ENCODE assay signal across 16 cellular contexts in the genomic region with DNA sequence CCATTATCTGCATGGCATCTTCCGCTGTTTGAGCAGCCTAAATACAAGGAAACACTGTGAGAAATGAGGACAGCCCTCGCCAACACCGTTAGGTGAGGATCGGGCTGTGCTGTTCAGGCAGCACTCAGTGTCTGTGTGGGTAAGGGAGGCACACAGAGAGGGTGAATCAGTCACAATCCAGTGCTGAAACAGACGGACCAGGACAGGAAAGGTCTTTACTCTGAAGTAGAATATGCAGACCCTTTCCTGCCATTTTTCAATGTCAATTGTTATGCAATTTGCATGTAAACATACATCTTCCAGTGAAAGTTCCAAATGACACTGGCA. TPM values are rescaled to one million over a fixed set of nuclear protein-coding genes. Genes with fewer than 3 reads are reported as not detected.
DNase-seq lines count a peak whose midpoint lies in the region; ATAC-seq and TF ChIP-seq lines count a peak whose summit lies in the region.
"Had no signal": no experiment of that assay in that cellular context is flagged by ENCODE, and none has a peak within 500 bp of the region (broad histone marks: within the 10 kb centered on the region; RNA-seq: fewer than 3 reads in every experiment).

No MANE protein-coding gene starts in this region.

- WGBS in stomach, 5 donors, result 89 to 96% (median 92%) methylated on average over 5 of the region's 5 CpGs

- H3K27ac ChIP-seq in AG04450 (ENCODE audit: low read depth, low read length) (peak overlapping the region; percentile 78), angular gyrus (ENCODE audit: low read depth, low read length) (peak overlapping the region; percentile 52), stomach (peak overlapping the region; percentile 61 to 68 (median 66))
- H3K27ac ChIP-seq: SK-N-MC had no signal

- ATAC-seq in HG02840 (IDR thresholded peaks at IDR 0.05; ENCODE audit: low FRiP score, unreplicated experiment), result no peak
- ATAC-seq: activated T-cell treated with anti-CD3 and anti-CD28 coated beads, Interleukin-2, amount 50 U/mL, for 72 hours had no signal

- H3K27ac Mint-ChIP-seq in activated CD4-positive, alpha-beta memory T cell treated with anti-CD3 and anti-CD28 coated beads for 36 hours, result no peak overlapping the region
- H3K27ac Mint-ChIP-seq: activated T-cell treated with anti-CD3 and anti-CD28 coated beads, Interleukin-2, amount 50 U/mL, for 72 hours had no signal

- peaks cover 0 to 20% (median 4%) of the 10 kb centered on the region in 4 donors for H3K4me1 ChIP-seq in stomach

- H3K4me3 ChIP-seq in AG04450 (ENCODE audit: low read depth, low read length) (no peak overlapping the region), stomach (no peak overlapping the region)
- H3K4me3 ChIP-seq: lung, SK-N-MC had no signal

- no peaks in the 10 kb centered on the region for H3K4me1 Mint-ChIP-seq in activated CD4-positive, alpha-beta memory T cell treated with anti-CD3 and anti-CD28 coated beads for 36 hours (ENCODE audit: low read depth)

- H3K9me3 ChIP-seq in AG04450 (ENCODE audit: control insufficient read depth, insufficient read depth, low read length) (no peaks in the 10 kb centered on the region), stomach (no peaks in the 10 kb centered on the region)

- H3K9me3 Mint-ChIP-seq in activated CD4-positive, alpha-beta memory T cell treated with anti-CD3 and anti-CD28 coated beads for 36 hours, result no peaks in the 10 kb centered on the region
- H3K9me3 Mint-ChIP-seq: activated T-cell treated with anti-CD3 and anti-CD28 coated beads, Interleukin-2, amount 50 U/mL, for 72 hours had no signal

- CTCF ChIA-PET in AG04450 (lab: Charles Lee), result interaction anchor here (2.0 kb wide), 1 partner anchor 36 kb away, joined by 7 read pairs; no protein-coding TSS in a partner anchor
- CTCF ChIA-PET in activated CD4-positive, alpha-beta memory T cell treated with anti-CD3 and anti-CD28 coated beads for 36 hours (lab: Charles Lee), result no interaction called here

- H3K27me3 Mint-ChIP-seq in activated CD4-positive, alpha-beta memory T cell treated with anti-CD3 and anti-CD28 coated beads for 36 hours, result no peaks in the 10 kb centered on the region

- H3K27me3 ChIP-seq in AG04450 (ENCODE audit: control insufficient read depth, insufficient read depth, low read length) (no peaks in the 10 kb centered on the region), stomach (no peaks in the 10 kb centered on the region)

- intact Hi-C loops in stomach (cut with DNase I; ENCODE audit: low total_unique reads), result no loop called here
- intact Hi-C loops in activated CD4-positive, alpha-beta memory T cell treated with anti-CD3 and anti-CD28 coated beads for 36 hours (cut with micrococcal nuclease), result no loop called here

- POLR2A ChIA-PET in AG04450 (lab: Yijun Ruan, JAX), result no interaction called here
- POLR2A ChIA-PET in activated CD4-positive, alpha-beta memory T cell treated with anti-CD3 and anti-CD28 coated beads for 36 hours (lab: Charles Lee), result no interaction called here

- DNase-seq in AG04450 (ENCODE audit: low read depth, low spot score) (no peak), islet precursor cell (peak; percentile 49), stomach (no peak), HPDE6-E6E7 (ENCODE audit: extremely low spot score) (no peak)
- DNase-seq in activated CD4-positive, alpha-beta memory T cell treated with anti-CD3 and anti-CD28 coated beads for 36 hours, result no peak
- no peak for DNase-seq in activated CD4-positive, alpha-beta T cell treated with anti-CD3 and anti-CD28 coated beads for 1 hour
- DNase-seq: activated CD4-positive, alpha-beta T cell treated with anti-CD3 and anti-CD28 coated beads, Interleukin-2, amount 50 U/mL, for 4 hours; activated T-cell treated with anti-CD3 and anti-CD28 coated beads, Interleukin-2, amount 50 U/mL, for 72 hours; amygdala; Kasumi-1; NCI-H1436; OCI-M1 had no signal

- no peak for TF ChIP-seq CTCF in AG04450 (IDR thresholded peaks at IDR 0.05; ENCODE audit: low read depth, low read length)
- no peak for TF ChIP-seq CTCF in stomach (IDR thresholded peaks at IDR 0.05)

- peaks cover 41 to 96% (median 95%) of the 10 kb centered on the region in 4 donors for H3K36me3 ChIP-seq in stomach

- no peak overlapping the region for H3K4me3 Mint-ChIP-seq in activated CD4-positive, alpha-beta memory T cell treated with anti-CD3 and anti-CD28 coated beads for 36 hours
- H3K4me3 Mint-ChIP-seq: activated T-cell treated with anti-CD3 and anti-CD28 coated beads, Interleukin-2, amount 50 U/mL, for 72 hours had no signal

- TF ChIP-seq EP300 in stomach (IDR thresholded peaks at IDR 0.05), result no peak

- no peak for TF ChIP-seq POLR2A in stomach (IDR thresholded peaks at IDR 0.05)

- peaks cover 46% of the 10 kb centered on the region for H3K36me3 Mint-ChIP-seq in activated CD4-positive, alpha-beta memory T cell treated with anti-CD3 and anti-CD28 coated beads for 36 hours

RNA-seq across cellular contexts. Expression of a gene that starts 53.0 kb away (rescaled TPM):
- polyA plus RNA-seq in AG04450 (2011; rRNA removed) (22.7 and 23.5 TPM in 2 replicates), stomach (10 to 100 TPM in 1 of 3 donors, 1 to 10 TPM in 2; 6.1 to 12.1 (median 7.4) TPM)
- 10.3 and 12.4 TPM in 2 replicates for polyA minus RNA-seq in AG04450 (2011; rRNA and poly(A)+ RNA removed)
- 10 to 100 TPM; 10.3 to 45.8 (median 16.9) TPM for total RNA-seq in stomach
- total RNA-seq in activated CD4-positive, alpha-beta memory T cell treated with anti-CD3 and anti-CD28 coated beads for 36 hours, result 10 to 100 TPM; 24.2 to 24.6 TPM
